In the genomic region with DNA sequence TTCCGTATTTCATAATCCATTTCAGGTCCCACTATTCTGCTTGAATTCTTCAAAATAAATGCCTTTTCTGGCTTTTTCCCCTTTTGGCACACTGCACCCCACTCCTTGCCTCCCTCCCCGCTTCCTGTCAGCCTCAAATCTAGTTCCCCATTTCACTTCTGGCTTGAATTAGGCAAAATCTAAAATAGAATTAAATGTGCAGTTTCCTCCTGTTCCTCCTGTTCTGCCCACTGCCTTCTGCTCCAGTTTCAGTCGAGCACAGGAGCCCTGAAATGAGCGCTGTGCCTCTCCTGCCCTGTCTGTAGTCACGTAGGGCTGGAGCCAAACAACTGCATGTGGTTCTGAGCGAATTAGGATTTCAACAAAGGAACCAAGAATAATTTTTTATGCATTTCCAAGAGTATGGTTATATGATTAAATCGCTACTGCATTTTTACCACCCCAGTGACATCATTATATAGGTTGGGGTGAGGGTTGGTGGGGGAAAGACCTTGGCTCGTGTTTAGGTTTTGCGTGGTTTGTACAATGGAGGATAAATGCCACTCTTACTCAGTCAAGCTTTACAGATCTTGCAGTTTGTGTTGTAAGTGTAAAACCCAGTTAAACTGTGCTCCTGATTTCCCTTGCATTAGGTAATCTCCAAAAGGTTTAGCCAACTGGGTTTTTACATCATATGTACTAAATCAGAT, we compare ENCODE assay signal across 8 cellular contexts.
DNase-seq lines count a peak whose midpoint lies in the region; ATAC-seq lines count a peak whose summit lies in the region.

No MANE protein-coding gene starts in this region.

- peak; percentile 3 for DNase-seq in stimulated activated CD4-positive, alpha-beta T cell treated with anti-CD3 and anti-CD28 coated beads, Interleukin-12 subunit alpha, Interleukin-12 subunit beta, amount 100 ng/mL, for 4 hours
- DNase-seq in stimulated activated CD4-positive, alpha-beta T cell treated with anti-CD3 and anti-CD28 coated beads, Interleukin-4, amount 100 ng/mL, for 4 hours: no peak
- DNase-seq in amniotic epithelial cell (ENCODE audit: low read depth): peak; percentile 10
- DNase-seq in aorta: peak in 1 of 2 donors; percentile 60
- DNase-seq in DMS79 treated with DMSO at 0.1 percent for 48 hours (lab: John Stamatoyannopoulos, UW): no peak
- DNase-seq in NCI-H510A treated with DMSO at 0.1 percent for 48 hours (lab: John Stamatoyannopoulos, UW): no peak

- H3K9me3 ChIP-seq in mononuclear cell (ENCODE audit: low read depth, low read length) (no peaks in the 10 kb centered on the region), aorta (ENCODE audit: control insufficient read depth, low read length) (no peaks in the 10 kb centered on the region)

- peaks cover 0 to 7% of the 10 kb centered on the region in 2 donors for H3K36me3 ChIP-seq in aorta (ENCODE audit: control insufficient read depth in 1 of 2, insufficient read depth in 2 of 2, low read length in 1 of 2)

- peak overlapping the region; percentile 40 to 82 for H3K27ac ChIP-seq in aorta (ENCODE audit: low read depth in 1 of 2, low read length in 2 of 2)

- intact Hi-C loops in aorta (cut with DNase I): no loop called here

- H3K4me3 ChIP-seq in mononuclear cell (ENCODE audit: low read length) (peak overlapping the region; percentile 2), aorta (ENCODE audit: low read length in 2 of 2) (no peak overlapping the region)

- H3K4me1 ChIP-seq in mononuclear cell (ENCODE audit: insufficient read depth, low read length) (peaks cover 34% of the 10 kb centered on the region), aorta (ENCODE audit: control insufficient read depth in 1 of 2, insufficient read depth in 2 of 2, low read length in 2 of 2) (peaks cover 2 to 7% of the 10 kb centered on the region in 2 donors)

- WGBS in aorta, 2 donors: 21 to 28% methylated on average over 9 of the region's 9 CpGs

- no peaks in the 10 kb centered on the region for H3K27me3 ChIP-seq in mononuclear cell (ENCODE audit: insufficient read depth, low read length)
- H3K27me3 ChIP-seq in aorta (ENCODE audit: control insufficient read depth in 1 of 2, insufficient read depth in 2 of 2, low read length in 1 of 2): no peaks in the 10 kb centered on the region

- peak; percentile 65 for ATAC-seq in aorta (ENCODE audit: low FRiP score)
- no peak for ATAC-seq in GM21576 (IDR thresholded peaks at IDR 0.05; ENCODE audit: unreplicated experiment)

Comparison
In these comparisons a context has a peak if more than half of its experiments do, and no peak if none do; other contexts are left out.
1. DNase-seq: peak in stimulated activated CD4-positive, alpha-beta T cell treated with anti-CD3 and anti-CD28 coated beads, Interleukin-12 subunit alpha, Interleukin-12 subunit beta, amount 100 ng/mL, for 4 hours (single experiment) and amniotic epithelial cell (single experiment); none in stimulated activated CD4-positive, alpha-beta T cell treated with anti-CD3 and anti-CD28 coated beads, Interleukin-4, amount 100 ng/mL, for 4 hours (0 of 2), DMS79 treated with DMSO at 0.1 percent for 48 hours (single experiment) and NCI-H510A treated with DMSO at 0.1 percent for 48 hours (single experiment).